2 cellular contexts compared by ENCODE assay signal in the genomic region with DNA sequence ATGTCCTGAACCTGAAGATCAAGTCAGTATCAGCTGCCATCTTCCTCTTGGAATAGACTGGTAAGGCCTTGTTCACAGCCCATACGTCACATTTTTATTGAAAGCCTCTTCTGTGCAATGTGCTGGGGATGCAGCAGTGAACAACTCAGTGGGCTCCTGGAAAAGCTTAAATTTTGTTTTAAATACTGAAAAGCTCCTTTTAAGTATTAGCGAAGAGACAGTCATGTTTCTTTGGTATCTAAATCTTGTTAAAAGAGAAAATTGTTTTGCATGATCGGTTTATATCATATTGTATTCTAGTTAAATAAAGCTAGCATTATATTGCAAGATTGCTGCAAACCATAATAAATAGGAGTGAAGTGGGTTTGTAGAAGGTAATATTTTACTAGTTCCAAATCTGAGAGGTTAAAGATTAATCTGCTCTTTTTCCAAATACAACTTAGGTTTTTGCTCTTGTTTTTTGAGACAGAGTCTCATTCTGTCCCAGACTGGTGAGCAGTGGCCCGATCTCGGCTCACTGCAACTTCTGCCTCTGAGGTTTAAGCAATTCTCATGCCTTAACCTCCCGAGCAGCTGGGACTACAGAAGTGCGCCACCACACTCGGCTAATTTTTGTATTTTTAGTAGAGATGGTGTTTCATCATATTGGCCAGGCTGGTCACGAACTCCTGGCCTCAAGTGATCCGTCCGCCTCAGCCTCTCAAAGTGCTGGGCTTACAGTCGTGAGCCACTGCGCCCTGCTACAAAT.
TF ChIP-seq lines count a peak whose summit lies in the region.

No MANE protein-coding gene starts in this region.

TF ChIP-seq in HepG2, 621 proteins besides CTCF, POLR2A, EP300 and RAD21 (continues in another document):
- TF ChIP-seq, protein P1, sequence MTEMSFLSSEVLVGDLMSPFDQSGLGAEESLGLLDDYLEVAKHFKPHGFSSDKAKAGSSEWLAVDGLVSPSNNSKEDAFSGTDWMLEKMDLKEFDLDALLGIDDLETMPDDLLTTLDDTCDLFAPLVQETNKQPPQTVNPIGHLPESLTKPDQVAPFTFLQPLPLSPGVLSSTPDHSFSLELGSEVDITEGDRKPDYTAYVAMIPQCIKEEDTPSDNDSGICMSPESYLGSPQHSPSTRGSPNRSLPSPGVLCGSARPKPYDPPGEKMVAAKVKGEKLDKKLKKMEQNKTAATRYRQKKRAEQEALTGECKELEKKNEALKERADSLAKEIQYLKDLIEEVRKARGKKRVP (CRISPR knock-in tag; IDR thresholded peaks at IDR 0.05) = peak in 1 of 2 experiments; percentile 67; a peak in 1 of 4 replicates
- TF ChIP-seq FOXO1 (CRISPR knock-in tag; IDR thresholded peaks at IDR 0.05) (0 out of 2 replicates have a peak, but pooled peaks have one; percentile 23), ZNF264 (CRISPR knock-in tag; IDR thresholded peaks at IDR 0.05) (peak; percentile 37; the same call in 1 of the 2 replicates), ZMYM4 (CRISPR knock-in tag; IDR thresholded peaks at IDR 0.05) (peak; percentile 30; the same call in 1 of the 2 replicates), ZNF232 (CRISPR knock-in tag; IDR thresholded peaks at IDR 0.05; ENCODE audit: borderline replicate concordance) (no peak), ATAD3A (CRISPR knock-in tag; IDR thresholded peaks at IDR 0.05) (no peak), KAT8 (CRISPR knock-in tag; IDR thresholded peaks at IDR 0.05) (0 out of 2 replicates have a peak, but pooled peaks have one; percentile 13), ZNF30 (CRISPR knock-in tag; IDR thresholded peaks at IDR 0.05) (no peak), DNMT1 (CRISPR knock-in tag; IDR thresholded peaks at IDR 0.05) (no peak), ZNF557 (CRISPR knock-in tag; IDR thresholded peaks at IDR 0.05) (peak; percentile 72; the same call in 1 of the 2 replicates), PHF21A (CRISPR knock-in tag; IDR thresholded peaks at IDR 0.05) (peak; percentile 59), ZNF652 (CRISPR knock-in tag; IDR thresholded peaks at IDR 0.05; ENCODE audit: borderline replicate concordance, low read depth) (0 out of 2 replicates have a peak, but pooled peaks have one; percentile 7), PLRG1 (conservative IDR thresholded peaks at IDR 0.05) (no peak)
- TF ChIP-seq, protein P2, sequence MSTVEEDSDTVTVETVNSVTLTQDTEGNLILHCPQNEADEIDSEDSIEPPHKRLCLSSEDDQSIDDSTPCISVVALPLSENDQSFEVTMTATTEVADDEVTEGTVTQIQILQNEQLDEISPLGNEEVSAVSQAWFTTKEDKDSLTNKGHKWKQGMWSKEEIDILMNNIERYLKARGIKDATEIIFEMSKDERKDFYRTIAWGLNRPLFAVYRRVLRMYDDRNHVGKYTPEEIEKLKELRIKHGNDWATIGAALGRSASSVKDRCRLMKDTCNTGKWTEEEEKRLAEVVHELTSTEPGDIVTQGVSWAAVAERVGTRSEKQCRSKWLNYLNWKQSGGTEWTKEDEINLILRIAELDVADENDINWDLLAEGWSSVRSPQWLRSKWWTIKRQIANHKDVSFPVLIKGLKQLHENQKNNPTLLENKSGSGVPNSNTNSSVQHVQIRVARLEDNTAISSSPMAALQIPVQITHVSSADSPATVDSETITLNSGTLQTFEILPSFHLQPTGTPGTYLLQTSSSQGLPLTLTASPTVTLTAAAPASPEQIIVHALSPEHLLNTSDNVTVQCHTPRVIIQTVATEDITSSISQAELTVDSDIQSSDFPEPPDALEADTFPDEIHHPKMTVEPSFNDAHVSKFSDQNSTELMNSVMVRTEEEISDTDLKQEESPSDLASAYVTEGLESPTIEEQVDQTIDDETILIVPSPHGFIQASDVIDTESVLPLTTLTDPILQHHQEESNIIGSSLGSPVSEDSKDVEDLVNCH (CRISPR knock-in tag; IDR thresholded peaks at IDR 0.05) = no peak
- TF ChIP-seq, protein P3, sequence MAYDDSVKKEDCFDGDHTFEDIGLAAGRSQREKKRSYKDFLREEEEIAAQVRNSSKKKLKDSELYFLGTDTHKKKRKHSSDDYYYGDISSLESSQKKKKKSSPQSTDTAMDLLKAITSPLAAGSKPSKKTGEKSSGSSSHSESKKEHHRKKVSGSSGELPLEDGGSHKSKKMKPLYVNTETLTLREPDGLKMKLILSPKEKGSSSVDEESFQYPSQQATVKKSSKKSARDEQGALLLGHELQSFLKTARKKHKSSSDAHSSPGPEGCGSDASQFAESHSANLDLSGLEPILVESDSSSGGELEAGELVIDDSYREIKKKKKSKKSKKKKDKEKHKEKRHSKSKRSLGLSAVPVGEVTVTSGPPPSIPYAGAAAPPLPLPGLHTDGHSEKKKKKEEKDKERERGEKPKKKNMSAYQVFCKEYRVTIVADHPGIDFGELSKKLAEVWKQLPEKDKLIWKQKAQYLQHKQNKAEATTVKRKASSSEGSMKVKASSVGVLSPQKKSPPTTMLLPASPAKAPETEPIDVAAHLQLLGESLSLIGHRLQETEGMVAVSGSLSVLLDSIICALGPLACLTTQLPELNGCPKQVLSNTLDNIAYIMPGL (CRISPR knock-in tag; IDR thresholded peaks at IDR 0.05; ENCODE audit: borderline replicate concordance in 1 of 2, low read depth in 1 of 2) = 0 out of 4 replicates have a peak, but pooled peaks of 1 of the 2 experiments have one; percentile 22
- TF ChIP-seq, protein P4, sequence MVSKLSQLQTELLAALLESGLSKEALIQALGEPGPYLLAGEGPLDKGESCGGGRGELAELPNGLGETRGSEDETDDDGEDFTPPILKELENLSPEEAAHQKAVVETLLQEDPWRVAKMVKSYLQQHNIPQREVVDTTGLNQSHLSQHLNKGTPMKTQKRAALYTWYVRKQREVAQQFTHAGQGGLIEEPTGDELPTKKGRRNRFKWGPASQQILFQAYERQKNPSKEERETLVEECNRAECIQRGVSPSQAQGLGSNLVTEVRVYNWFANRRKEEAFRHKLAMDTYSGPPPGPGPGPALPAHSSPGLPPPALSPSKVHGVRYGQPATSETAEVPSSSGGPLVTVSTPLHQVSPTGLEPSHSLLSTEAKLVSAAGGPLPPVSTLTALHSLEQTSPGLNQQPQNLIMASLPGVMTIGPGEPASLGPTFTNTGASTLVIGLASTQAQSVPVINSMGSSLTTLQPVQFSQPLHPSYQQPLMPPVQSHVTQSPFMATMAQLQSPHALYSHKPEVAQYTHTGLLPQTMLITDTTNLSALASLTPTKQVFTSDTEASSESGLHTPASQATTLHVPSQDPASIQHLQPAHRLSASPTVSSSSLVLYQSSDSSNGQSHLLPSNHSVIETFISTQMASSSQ (IDR thresholded peaks at IDR 0.05; ENCODE audit: low read depth) = peak; percentile 82
- TF ChIP-seq, protein P4 (CRISPR knock-in tag; IDR thresholded peaks at IDR 0.05; ENCODE audit: borderline replicate concordance) = peak; percentile 78; the same call in 1 of the 2 replicates

TF ChIP-seq in SK-N-SH treated with all-trans-retinoic acid at 6 μM for 48 hours, 23 proteins besides CTCF, POLR2A, EP300 and RAD21:
- TF ChIP-seq, protein P5, sequence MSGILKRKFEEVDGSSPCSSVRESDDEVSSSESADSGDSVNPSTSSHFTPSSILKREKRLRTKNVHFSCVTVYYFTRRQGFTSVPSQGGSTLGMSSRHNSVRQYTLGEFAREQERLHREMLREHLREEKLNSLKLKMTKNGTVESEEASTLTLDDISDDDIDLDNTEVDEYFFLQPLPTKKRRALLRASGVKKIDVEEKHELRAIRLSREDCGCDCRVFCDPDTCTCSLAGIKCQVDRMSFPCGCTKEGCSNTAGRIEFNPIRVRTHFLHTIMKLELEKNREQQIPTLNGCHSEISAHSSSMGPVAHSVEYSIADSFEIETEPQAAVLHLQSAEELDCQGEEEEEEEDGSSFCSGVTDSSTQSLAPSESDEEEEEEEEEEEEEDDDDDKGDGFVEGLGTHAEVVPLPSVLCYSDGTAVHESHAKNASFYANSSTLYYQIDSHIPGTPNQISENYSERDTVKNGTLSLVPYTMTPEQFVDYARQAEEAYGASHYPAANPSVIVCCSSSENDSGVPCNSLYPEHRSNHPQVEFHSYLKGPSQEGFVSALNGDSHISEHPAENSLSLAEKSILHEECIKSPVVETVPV (CRISPR knock-in tag; IDR thresholded peaks at IDR 0.05) = no peak
- TF ChIP-seq ISL1 (CRISPR knock-in tag; IDR thresholded peaks at IDR 0.05) (no peak), TOX (CRISPR knock-in tag; IDR thresholded peaks at IDR 0.05; ENCODE audit: borderline replicate concordance) (no peak), BACH2 (CRISPR knock-in tag; IDR thresholded peaks at IDR 0.05; ENCODE audit: borderline replicate concordance) (no peak), ZNF70 (CRISPR knock-in tag; IDR thresholded peaks at IDR 0.05) (no peak), ESRRG (CRISPR knock-in tag; IDR thresholded peaks at IDR 0.05) (no peak), CSDC2 (CRISPR knock-in tag; IDR thresholded peaks at IDR 0.05) (no peak), ZC3H10 (CRISPR knock-in tag; IDR thresholded peaks at IDR 0.05) (no peak), ZNF8 (CRISPR knock-in tag; IDR thresholded peaks at IDR 0.05) (no peak), ZFP3 (CRISPR knock-in tag; IDR thresholded peaks at IDR 0.05) (no peak), OSR1 (CRISPR knock-in tag; IDR thresholded peaks at IDR 0.05) (no peak), TCF4 (CRISPR knock-in tag; IDR thresholded peaks at IDR 0.05; ENCODE audit: borderline replicate concordance) (no peak), GLIS3 (CRISPR knock-in tag; IDR thresholded peaks at IDR 0.05) (no peak), PPARA (CRISPR knock-in tag; IDR thresholded peaks at IDR 0.05; ENCODE audit: borderline replicate concordance) (no peak), RARB (CRISPR knock-in tag; IDR thresholded peaks at IDR 0.05) (no peak)
- TF ChIP-seq, protein P6, sequence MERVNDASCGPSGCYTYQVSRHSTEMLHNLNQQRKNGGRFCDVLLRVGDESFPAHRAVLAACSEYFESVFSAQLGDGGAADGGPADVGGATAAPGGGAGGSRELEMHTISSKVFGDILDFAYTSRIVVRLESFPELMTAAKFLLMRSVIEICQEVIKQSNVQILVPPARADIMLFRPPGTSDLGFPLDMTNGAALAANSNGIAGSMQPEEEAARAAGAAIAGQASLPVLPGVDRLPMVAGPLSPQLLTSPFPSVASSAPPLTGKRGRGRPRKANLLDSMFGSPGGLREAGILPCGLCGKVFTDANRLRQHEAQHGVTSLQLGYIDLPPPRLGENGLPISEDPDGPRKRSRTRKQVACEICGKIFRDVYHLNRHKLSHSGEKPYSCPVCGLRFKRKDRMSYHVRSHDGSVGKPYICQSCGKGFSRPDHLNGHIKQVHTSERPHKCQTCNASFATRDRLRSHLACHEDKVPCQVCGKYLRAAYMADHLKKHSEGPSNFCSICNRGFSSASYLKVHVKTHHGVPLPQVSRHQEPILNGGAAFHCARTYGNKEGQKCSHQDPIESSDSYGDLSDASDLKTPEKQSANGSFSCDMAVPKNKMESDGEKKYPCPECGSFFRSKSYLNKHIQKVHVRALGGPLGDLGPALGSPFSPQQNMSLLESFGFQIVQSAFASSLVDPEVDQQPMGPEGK (CRISPR knock-in tag; IDR thresholded peaks at IDR 0.05; ENCODE audit: borderline replicate concordance) = no peak
- TF ChIP-seq, protein P7, sequence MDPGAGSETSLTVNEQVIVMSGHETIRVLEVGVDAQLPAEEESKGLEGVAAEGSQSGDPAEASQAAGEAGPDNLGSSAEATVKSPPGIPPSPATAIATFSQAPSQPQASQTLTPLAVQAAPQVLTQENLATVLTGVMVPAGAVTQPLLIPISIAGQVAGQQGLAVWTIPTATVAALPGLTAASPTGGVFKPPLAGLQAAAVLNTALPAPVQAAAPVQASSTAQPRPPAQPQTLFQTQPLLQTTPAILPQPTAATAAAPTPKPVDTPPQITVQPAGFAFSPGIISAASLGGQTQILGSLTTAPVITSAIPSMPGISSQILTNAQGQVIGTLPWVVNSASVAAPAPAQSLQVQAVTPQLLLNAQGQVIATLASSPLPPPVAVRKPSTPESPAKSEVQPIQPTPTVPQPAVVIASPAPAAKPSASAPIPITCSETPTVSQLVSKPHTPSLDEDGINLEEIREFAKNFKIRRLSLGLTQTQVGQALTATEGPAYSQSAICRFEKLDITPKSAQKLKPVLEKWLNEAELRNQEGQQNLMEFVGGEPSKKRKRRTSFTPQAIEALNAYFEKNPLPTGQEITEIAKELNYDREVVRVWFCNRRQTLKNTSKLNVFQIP (CRISPR knock-in tag; IDR thresholded peaks at IDR 0.05; ENCODE audit: borderline replicate concordance, low read depth) = no peak
- TF ChIP-seq, protein P8, sequence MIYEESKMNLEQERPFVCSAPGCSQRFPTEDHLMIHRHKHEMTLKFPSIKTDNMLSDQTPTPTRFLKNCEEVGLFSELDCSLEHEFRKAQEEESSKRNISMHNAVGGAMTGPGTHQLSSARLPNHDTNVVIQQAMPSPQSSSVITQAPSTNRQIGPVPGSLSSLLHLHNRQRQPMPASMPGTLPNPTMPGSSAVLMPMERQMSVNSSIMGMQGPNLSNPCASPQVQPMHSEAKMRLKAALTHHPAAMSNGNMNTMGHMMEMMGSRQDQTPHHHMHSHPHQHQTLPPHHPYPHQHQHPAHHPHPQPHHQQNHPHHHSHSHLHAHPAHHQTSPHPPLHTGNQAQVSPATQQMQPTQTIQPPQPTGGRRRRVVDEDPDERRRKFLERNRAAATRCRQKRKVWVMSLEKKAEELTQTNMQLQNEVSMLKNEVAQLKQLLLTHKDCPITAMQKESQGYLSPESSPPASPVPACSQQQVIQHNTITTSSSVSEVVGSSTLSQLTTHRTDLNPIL (CRISPR knock-in tag; IDR thresholded peaks at IDR 0.05; ENCODE audit: low read depth) = no peak
